ENCODE assay signal across 11 cellular contexts in the genomic region with DNA sequence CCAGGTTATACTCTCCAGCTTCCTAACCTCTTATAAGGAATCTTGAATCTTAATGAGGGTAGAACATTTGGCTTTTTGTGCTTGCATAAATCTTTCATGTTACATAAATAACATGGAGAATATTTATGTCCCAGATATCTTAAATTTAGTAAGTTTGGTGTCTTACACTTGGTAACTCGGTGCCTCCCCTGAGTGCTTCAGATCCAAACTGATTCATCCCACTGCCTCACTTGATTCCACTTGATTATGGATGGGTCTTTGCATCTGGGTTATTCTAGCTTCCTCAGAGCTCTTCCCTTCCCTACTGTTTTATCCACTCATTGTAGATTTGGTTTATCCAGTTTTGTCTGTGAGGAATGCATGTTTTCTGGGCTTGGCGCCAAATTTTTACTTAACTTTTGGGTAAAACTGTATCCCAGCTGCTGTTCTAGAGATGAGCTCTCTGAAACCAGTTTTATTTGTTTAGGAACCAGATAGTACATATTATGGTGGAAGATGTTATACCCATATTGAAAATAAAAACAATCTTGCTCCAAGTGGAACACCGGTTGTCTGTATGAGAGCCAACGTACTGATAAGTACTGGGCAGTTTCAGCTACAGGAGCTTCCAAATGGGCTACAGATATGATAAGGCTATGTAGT. TPM values are rescaled to one million over a fixed set of nuclear protein-coding genes. Genes with fewer than 3 reads are reported as not detected.
DNase-seq lines count a peak whose midpoint lies in the region; ATAC-seq and TF ChIP-seq lines count a peak whose summit lies in the region.
"Had no signal": no experiment of that assay in that cellular context is flagged by ENCODE, and none has a peak within 500 bp of the region (broad histone marks: within the 10 kb centered on the region; RNA-seq: fewer than 3 reads in every experiment).

No MANE protein-coding gene starts in this region.

- DNase-seq in GM03348 (ENCODE audit: low spot score) = peak; percentile 68
- peak; percentile 10 for DNase-seq in NCI-H2196 treated with DMSO at 0.1 percent for 48 hours (lab: John Stamatoyannopoulos, UW; ENCODE audit: unreplicated experiment)
- DNase-seq in dorsolateral prefrontal cortex = peak in 1 of 10 donors; percentile 48
- DNase-seq in myocyte (ENCODE audit: low read depth) = peak; percentile 85
- DNase-seq in effector CD8-positive, alpha-beta T cell (lab: John Stamatoyannopoulos, UW) = no peak
- no peak for DNase-seq in CD14-positive monocyte (ENCODE audit: low spot score)
- DNase-seq: NCI-H526; stimulated activated naive B cell treated with anti-CD40 and anti-IgM and Interleukin-4, amounts not matched to agents 10 μg/mL and 1 μg/mL and 100 μg/mL, for 72 hours had no signal

- H3K9me3 Mint-ChIP-seq in CD14-positive monocyte = no peaks in the 10 kb centered on the region
- H3K9me3 Mint-ChIP-seq: natural killer cell treated with Interleukin-12 subunit alpha and Interleukin-12 subunit beta and Interleukin-15 and Interleukin-18, amount 100 ng/mL, for 72 hours; stimulated activated naive B cell treated with anti-CD40 and anti-IgM and Interleukin-4, amounts not matched to agents 10 μg/mL and 1 μg/mL and 100 μg/mL, for 72 hours had no signal

- H3K27ac Mint-ChIP-seq in CD14-positive monocyte = no peak overlapping the region
- H3K27ac Mint-ChIP-seq: natural killer cell treated with Interleukin-12 subunit alpha and Interleukin-12 subunit beta and Interleukin-15 and Interleukin-18, amount 100 ng/mL, for 72 hours; stimulated activated naive B cell treated with anti-CD40 and anti-IgM and Interleukin-4, amounts not matched to agents 10 μg/mL and 1 μg/mL and 100 μg/mL, for 72 hours had no signal

- peak overlapping the region in 38 of 59 donors; percentile 7 to 75 (median 46) for H3K27ac ChIP-seq in dorsolateral prefrontal cortex

- H3K4me1 Mint-ChIP-seq in CD14-positive monocyte = peaks cover 2% of the 10 kb centered on the region

- no peak overlapping the region for H3K4me3 Mint-ChIP-seq in CD14-positive monocyte
- H3K4me3 Mint-ChIP-seq: natural killer cell treated with Interleukin-12 subunit alpha and Interleukin-12 subunit beta and Interleukin-15 and Interleukin-18, amount 100 ng/mL, for 72 hours; stimulated activated naive B cell treated with anti-CD40 and anti-IgM and Interleukin-4, amounts not matched to agents 10 μg/mL and 1 μg/mL and 100 μg/mL, for 72 hours had no signal

- ATAC-seq in esophagus mucosa = no peak
- ATAC-seq in HG03442 (IDR thresholded peaks at IDR 0.05; ENCODE audit: unreplicated experiment) = no peak
- ATAC-seq: natural killer cell treated with Interleukin-12 subunit alpha and Interleukin-12 subunit beta and Interleukin-15 and Interleukin-18, amount 100 ng/mL, for 72 hours; stimulated activated naive B cell treated with anti-CD40 and anti-IgM and Interleukin-4, amounts not matched to agents 10 μg/mL and 1 μg/mL and 100 μg/mL, for 72 hours had no signal

- H3K4me3 ChIP-seq in dorsolateral prefrontal cortex = no peak overlapping the region

- H3K27me3 Mint-ChIP-seq in CD14-positive monocyte (ENCODE audit: low read depth in 3 of 3) = peaks cover 0 to 3% (median 1%) of the 10 kb centered on the region in 3 donors
- H3K27me3 Mint-ChIP-seq: natural killer cell treated with Interleukin-12 subunit alpha and Interleukin-12 subunit beta and Interleukin-15 and Interleukin-18, amount 100 ng/mL, for 72 hours; stimulated activated naive B cell treated with anti-CD40 and anti-IgM and Interleukin-4, amounts not matched to agents 10 μg/mL and 1 μg/mL and 100 μg/mL, for 72 hours had no signal

- TF ChIP-seq CTCF in dorsolateral prefrontal cortex (IDR thresholded peaks at IDR 0.05 in 54 of 56, conservative IDR thresholded peaks at IDR 0.05 in 2 of 56; ENCODE audit: low read depth in 1 of 56, partially characterized antibody in 56 of 56) = no peak
- TF ChIP-seq CTCF in CD14-positive monocyte (IDR thresholded peaks at IDR 0.05) = no peak

- H3K27me3 ChIP-seq in dorsolateral prefrontal cortex = no peaks in the 10 kb centered on the region

- intact Hi-C loops in dorsolateral prefrontal cortex (cut with DNase I) (no loop called here), CD14-positive monocyte (cut with micrococcal nuclease) (no loop called here)

- H3K36me3 Mint-ChIP-seq in CD14-positive monocyte = peaks cover 25 to 52% of the 10 kb centered on the region in 2 donors

RNA-seq across cellular contexts. Expression of a gene that starts 20.9 kb away (rescaled TPM):
- 10 to 100 TPM; 23.8 to 45.2 (median 32.4) TPM for total RNA-seq in dorsolateral prefrontal cortex
- total RNA-seq in myocyte = 11.9 and 14.8 TPM in 2 replicates
- 7.5 TPM for polyA plus RNA-seq in myocyte (2012)
- total RNA-seq in esophagus mucosa = 9.5 TPM
- polyA plus RNA-seq in CD14-positive monocyte = 1 to 10 TPM; 3.6 TPM

RNA-seq across cellular contexts. Expression of a gene that starts 59.6 kb away (rescaled TPM):
- total RNA-seq in dorsolateral prefrontal cortex (10 to 100 TPM; 14.4 to 25.0 (median 19.4) TPM), myocyte (18.1 and 21.3 TPM in 2 replicates), esophagus mucosa (12.0 TPM)
- 13.4 TPM for polyA plus RNA-seq in myocyte (2012)
- 1 to 10 TPM; 2.6 to 4.0 TPM for polyA plus RNA-seq in CD14-positive monocyte

Comparison
In these comparisons a context has a peak if more than half of its experiments do, and no peak if none do; other contexts are left out.
1. DNase-seq: peak in GM03348 (single experiment), NCI-H2196 treated with DMSO at 0.1 percent for 48 hours (single experiment) and myocyte (single experiment); none in effector CD8-positive, alpha-beta T cell (single experiment) and CD14-positive monocyte (single experiment).